ENCODE assay signal across 8 cellular contexts in the genomic region with DNA sequence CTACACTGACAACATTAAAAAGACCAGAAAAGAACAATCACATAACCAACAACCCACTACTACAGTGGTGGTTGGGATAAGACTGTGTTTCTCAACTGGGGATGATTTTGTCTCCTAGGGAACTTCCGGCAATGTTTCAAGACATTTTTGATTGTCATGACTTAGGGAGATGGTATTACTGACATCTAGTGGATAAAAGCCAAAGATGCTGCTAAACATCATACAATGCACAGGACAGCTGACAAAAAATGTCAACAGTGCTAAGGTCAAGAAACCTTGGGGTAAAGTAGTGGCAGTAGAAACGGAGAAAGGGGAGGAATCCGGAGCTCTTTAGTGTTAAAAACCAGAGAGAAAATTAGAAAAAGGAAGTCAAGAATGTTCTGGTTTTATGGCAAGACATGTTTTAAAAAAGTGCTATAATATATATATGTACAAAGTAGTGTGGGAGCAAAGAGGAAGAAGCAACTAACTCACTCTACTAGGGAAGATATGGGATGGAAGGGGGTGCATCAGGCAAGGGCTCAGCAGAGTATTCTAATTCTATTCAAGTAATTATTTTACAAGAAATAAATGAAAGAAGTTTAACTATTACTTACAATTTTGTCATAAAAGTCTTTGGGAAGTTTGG. TPM values are rescaled to one million over a fixed set of nuclear protein-coding genes. Genes with fewer than 3 reads are reported as not detected.
A peak's percentile ranks its signal among the peaks of the same experiment; 100 is the strongest.
DNase-seq lines count a peak whose midpoint lies in the region; ATAC-seq and TF ChIP-seq lines count a peak whose summit lies in the region.

No MANE protein-coding gene starts in this region.

- H3K36me3 ChIP-seq in DOHH2 (ENCODE audit: control insufficient read depth, low read length) = peaks cover 74% of the 10 kb centered on the region

- H3K36me3 Mint-ChIP-seq in activated naive CD8-positive, alpha-beta T cell treated with anti-CD3 and anti-CD28 coated beads, Interleukin-2, amount 10 ng/mL, durations not matched to agents 7 days and 5 days = peaks cover 22% of the 10 kb centered on the region

- peaks cover 5% of the 10 kb centered on the region for H3K79me2 ChIP-seq in DOHH2 (ENCODE audit: control insufficient read depth, low read length)

- no peaks in the 10 kb centered on the region for H3K27me3 ChIP-seq in DOHH2 (ENCODE audit: control insufficient read depth, low read length)

- no peaks in the 10 kb centered on the region for H4K20me1 ChIP-seq in DOHH2 (ENCODE audit: control insufficient read depth, insufficient read depth, low read depth, low read length)

- no peak overlapping the region for H3K4me3 Mint-ChIP-seq in activated naive CD8-positive, alpha-beta T cell treated with anti-CD3 and anti-CD28 coated beads, Interleukin-2, amount 10 ng/mL, durations not matched to agents 7 days and 5 days

- H3K27me3 Mint-ChIP-seq in activated naive CD8-positive, alpha-beta T cell treated with anti-CD3 and anti-CD28 coated beads, Interleukin-2, amount 10 ng/mL, durations not matched to agents 7 days and 5 days = no peaks in the 10 kb centered on the region

- peaks cover 25% of the 10 kb centered on the region for H3F3A ChIP-seq in DOHH2 (ENCODE audit: control insufficient read depth, insufficient read depth)

- no peaks in the 10 kb centered on the region for H3K9me2 ChIP-seq in DOHH2 (replicated peaks; ENCODE audit: control insufficient read depth, low read length)

- H3K9me3 Mint-ChIP-seq in activated naive CD8-positive, alpha-beta T cell treated with anti-CD3 and anti-CD28 coated beads, Interleukin-2, amount 10 ng/mL, durations not matched to agents 7 days and 5 days = no peaks in the 10 kb centered on the region

- no peaks in the 10 kb centered on the region for H3K9me3 ChIP-seq in DOHH2 (ENCODE audit: control insufficient read depth, insufficient read depth, low read length)

- H3K27ac Mint-ChIP-seq in activated naive CD8-positive, alpha-beta T cell treated with anti-CD3 and anti-CD28 coated beads, Interleukin-2, amount 10 ng/mL, durations not matched to agents 7 days and 5 days = peak overlapping the region; percentile 11

- no peak overlapping the region for H3K4me2 ChIP-seq in DOHH2 (ENCODE audit: low read length)

- POLR2A ChIA-PET in activated naive CD8-positive, alpha-beta T cell treated with anti-CD3 and anti-CD28 coated beads, Interleukin-2, amount 10 ng/mL, durations not matched to agents 7 days and 5 days (lab: Charles Lee) = interaction anchor here (0.7 kb wide), 1 partner anchor 10 kb away, joined by 3 read pairs; no protein-coding TSS in a partner anchor

- H3K4me1 Mint-ChIP-seq in activated naive CD8-positive, alpha-beta T cell treated with anti-CD3 and anti-CD28 coated beads, Interleukin-2, amount 10 ng/mL, durations not matched to agents 7 days and 5 days = peaks cover 12% of the 10 kb centered on the region

- H3K27ac ChIP-seq in DOHH2 (ENCODE audit: low read depth, low read length) = no peak overlapping the region

- no peaks in the 10 kb centered on the region for H3K4me1 ChIP-seq in DOHH2 (ENCODE audit: control insufficient read depth, low read length)

- DNase-seq in HT1080 (ENCODE audit: low read depth) = peak; percentile 51
- no peak for DNase-seq in activated naive CD8-positive, alpha-beta T cell treated with anti-CD3 and anti-CD28 coated beads, Interleukin-2, amount 10 ng/mL, durations not matched to agents 7 days and 5 days
- peak; percentile 15 for DNase-seq in medulla oblongata (ENCODE audit: extremely low spot score)
- DNase-seq in activated gamma-delta T cell (lab: John Stamatoyannopoulos, UW) = no peak
- DNase-seq in nucleus accumbens (lab: John Stamatoyannopoulos, UW) = no peak

- peak; percentile 62 for TF ChIP-seq CTCF in DOHH2 (IDR thresholded peaks at IDR 0.05; ENCODE audit: low read depth, low read length, poor library complexity, severe bottlenecking)

- ATAC-seq in activated naive CD8-positive, alpha-beta T cell treated with anti-CD3 and anti-CD28 coated beads, Interleukin-2, amount 10 ng/mL, durations not matched to agents 7 days and 5 days (ENCODE audit: low read depth) = peak; percentile 42
- no peak for ATAC-seq in GM18517 (IDR thresholded peaks at IDR 0.05; ENCODE audit: unreplicated experiment)
- no peak for ATAC-seq in HG02623 (IDR thresholded peaks at IDR 0.05; ENCODE audit: unreplicated experiment)

- no peak overlapping the region for H3K4me3 ChIP-seq in DOHH2 (ENCODE audit: low read length)

RNA-seq across cellular contexts. Expression of a gene that starts 37.2 kb away (rescaled TPM):
- total RNA-seq in HT1080 (2014; rRNA removed; shearing (Covaris generic)) = 90.7 and 110 TPM in 2 replicates
- 57.1 and 71.5 TPM in 2 replicates for polyA plus RNA-seq in HT1080 (2015; cell fraction: cytosol; rRNA removed)
- polyA plus RNA-seq in HT1080 (2015; cell fraction: nucleus; rRNA removed) = 216 and 225 TPM in 2 replicates
- total RNA-seq in activated naive CD8-positive, alpha-beta T cell treated with anti-CD3 and anti-CD28 coated beads, Interleukin-2, amount 10 ng/mL, durations not matched to agents 7 days and 5 days = 100 to 1,000 TPM; 127 to 135 TPM

Comparison
In these comparisons a context has a peak if more than half of its experiments do, and no peak if none do; other contexts are left out.
1. DNase-seq: peak in HT1080 (single experiment) and medulla oblongata (single experiment); none in activated naive CD8-positive, alpha-beta T cell treated with anti-CD3 and anti-CD28 coated beads, Interleukin-2, amount 10 ng/mL, durations not matched to agents 7 days and 5 days (single experiment), activated gamma-delta T cell (single experiment) and nucleus accumbens (0 of 56).